ENCODE assay signal across 9 cellular contexts in the genomic region with DNA sequence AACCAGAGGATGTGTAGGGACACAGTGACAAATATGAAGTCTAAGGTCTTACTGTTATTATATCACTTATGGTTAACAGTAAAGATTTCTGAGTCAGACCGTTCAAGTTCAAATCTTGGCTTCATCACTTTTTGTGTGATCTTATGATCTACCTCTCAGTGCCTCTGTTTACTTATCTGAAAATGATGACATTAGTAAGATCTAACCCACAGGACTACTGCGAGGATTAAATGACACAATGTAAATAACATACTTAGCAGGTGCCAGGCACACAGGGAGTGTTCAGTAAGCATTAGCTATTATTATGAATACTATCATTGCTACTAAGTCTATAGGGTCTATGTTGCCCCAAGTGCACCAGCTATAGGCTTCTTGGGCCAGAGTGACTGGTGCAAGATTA. TPM values are rescaled to one million over a fixed set of nuclear protein-coding genes. Genes with fewer than 3 reads are reported as not detected.
DNase-seq lines count a peak whose midpoint lies in the region; ATAC-seq and TF ChIP-seq lines count a peak whose summit lies in the region.
"Had no signal": no experiment of that assay in that cellular context is flagged by ENCODE, and none has a peak within 500 bp of the region (broad histone marks: within the 10 kb centered on the region; RNA-seq: fewer than 3 reads in every experiment).

No MANE protein-coding gene starts in this region.

- H3K4me3 ChIP-seq in DND-41 (ENCODE audit: low read depth in 1 of 2, low read length in 2 of 2) (peak overlapping the region; percentile 93), OCI-LY3 (ENCODE audit: low read length) (peak overlapping the region; percentile 97), esophagus (ENCODE audit: low read depth in 1 of 2, low read length in 2 of 2) (peak overlapping the region; percentile 89 to 91), sigmoid colon (peak overlapping the region in 3 of 4 donors; percentile 84 to 92 (median 87))

- H2AFZ ChIP-seq in DND-41 (ENCODE audit: low read depth, low read length) (no peak overlapping the region), OCI-LY3 (ENCODE audit: low read depth, low read length) (no peak overlapping the region)

- H3K79me2 ChIP-seq in DND-41 (ENCODE audit: insufficient read depth, low read length) (peaks cover 94% of the 10 kb centered on the region), OCI-LY3 (ENCODE audit: low read length) (peaks cover 38% of the 10 kb centered on the region)

- peak overlapping the region; percentile 96 for H3K27ac ChIP-seq in DND-41 (ENCODE audit: low read length)
- H3K27ac ChIP-seq in OCI-LY3 (ENCODE audit: low read length): peak overlapping the region; percentile 83; the same call in 1 of the 2 replicates
- no peak overlapping the region for H3K27ac ChIP-seq in esophagus (ENCODE audit: low read depth in 2 of 2, low read length in 1 of 2)
- peak overlapping the region in 3 of 4 donors; percentile 29 to 100 (median 99) for H3K27ac ChIP-seq in sigmoid colon

- TF ChIP-seq POLR2A in sigmoid colon (IDR thresholded peaks at IDR 0.05): no peak

- WGBS in esophagus, 2 donors: 22 to 27% methylated on average over 2 of the region's 2 CpGs
- 16 to 21% methylated on average over 2 of the region's 2 CpGs for WGBS in sigmoid colon, 2 donors

- peaks cover 71% of the 10 kb centered on the region for H3K4me1 ChIP-seq in DND-41 (ENCODE audit: insufficient read depth, low read length)
- H3K4me1 ChIP-seq in OCI-LY3 (ENCODE audit: low read length): peaks cover 32% of the 10 kb centered on the region
- peaks cover 15 to 40% of the 10 kb centered on the region in 2 donors for H3K4me1 ChIP-seq in esophagus (ENCODE audit: control insufficient read depth in 2 of 2, insufficient read depth in 2 of 2, low read length in 1 of 2)
- H3K4me1 ChIP-seq in sigmoid colon: peaks cover 0 to 53% (median 47%) of the 10 kb centered on the region in 4 donors

- peak overlapping the region; percentile 92 for H3K4me2 ChIP-seq in DND-41 (ENCODE audit: insufficient read depth, low read length)
- peak overlapping the region; percentile 100 for H3K4me2 ChIP-seq in OCI-LY3 (ENCODE audit: low read length)

- intact Hi-C loops in sigmoid colon (cut with DNase I): no loop called here

- ATAC-seq in DND-41 (ENCODE audit: insufficient read depth, low read depth) (no peak), GM18498 (IDR thresholded peaks at IDR 0.05; ENCODE audit: unreplicated experiment) (no peak), HG03354 (IDR thresholded peaks at IDR 0.05; ENCODE audit: poor library complexity, severe bottlenecking, unreplicated experiment) (no peak)

- no peaks in the 10 kb centered on the region for H3K9me3 ChIP-seq in DND-41 (ENCODE audit: insufficient read depth, low read length, severe bottlenecking)
- no peaks in the 10 kb centered on the region for H3K9me3 ChIP-seq in OCI-LY3 (ENCODE audit: insufficient read depth, low read length)
- H3K9me3 ChIP-seq in esophagus (ENCODE audit: control insufficient read depth in 2 of 2, insufficient read depth in 1 of 2, low read depth in 1 of 2, low read length in 1 of 2): no peaks in the 10 kb centered on the region
- no peaks in the 10 kb centered on the region for H3K9me3 ChIP-seq in sigmoid colon

- H3K27me3 ChIP-seq in DND-41 (ENCODE audit: insufficient read depth, low read length, poor library complexity) (no peaks in the 10 kb centered on the region), OCI-LY3 (ENCODE audit: low read depth, low read length) (peaks cover 4% of the 10 kb centered on the region; the same call in 1 of the 2 replicates), esophagus (ENCODE audit: control insufficient read depth in 1 of 2, insufficient read depth in 2 of 2, low read length in 2 of 2) (no peaks in the 10 kb centered on the region), sigmoid colon (no peaks in the 10 kb centered on the region)

- peaks cover 67% of the 10 kb centered on the region for H4K20me1 ChIP-seq in DND-41 (ENCODE audit: insufficient read depth, low read length)
- peaks cover 49% of the 10 kb centered on the region for H4K20me1 ChIP-seq in OCI-LY3 (ENCODE audit: insufficient read depth, low read length)

- peak overlapping the region; percentile 94 for H3K9ac ChIP-seq in DND-41 (ENCODE audit: low read depth, low read length)
- H3K9ac ChIP-seq in OCI-LY3 (ENCODE audit: low read length): peak overlapping the region; percentile 90; the same call in 1 of the 2 replicates

- no peak for TF ChIP-seq EP300 in sigmoid colon (IDR thresholded peaks at IDR 0.05)

- no peak for TF ChIP-seq CTCF in DND-41 (IDR thresholded peaks at IDR 0.05; ENCODE audit: borderline replicate concordance, extremely low read depth, low read length, poor library complexity, severe bottlenecking)
- no peak for TF ChIP-seq CTCF in OCI-LY3 (IDR thresholded peaks at IDR 0.05; ENCODE audit: low read depth, low read length)
- no peak for TF ChIP-seq CTCF in sigmoid colon (IDR thresholded peaks at IDR 0.05)

- DNase-seq in DND-41 (no peak), sigmoid colon (no peak), dermis blood vessel endothelial cell (no peak)
- no peak for DNase-seq in stimulated activated naive CD4-positive, alpha-beta T cell (lab: John Stamatoyannopoulos, UW)
- DNase-seq: NCI-H2227 treated with DMSO at 0.1 percent for 48 hours had no signal

- H3K36me3 ChIP-seq in DND-41 (ENCODE audit: insufficient read depth, low read length) (peaks cover 65% of the 10 kb centered on the region), OCI-LY3 (replicated peaks; ENCODE audit: low read depth, low read length) (peaks cover 56% of the 10 kb centered on the region), esophagus (ENCODE audit: control insufficient read depth in 2 of 2, insufficient read depth in 2 of 2, low read length in 1 of 2) (peaks cover 25 to 41% of the 10 kb centered on the region in 2 donors), sigmoid colon (peaks cover 19 to 51% (median 35%) of the 10 kb centered on the region in 4 donors)

RNA-seq across cellular contexts. Expression of a gene that starts 2.0 kb away (rescaled TPM):
- polyA plus RNA-seq in esophagus (10 to 100 TPM in 1 of 2 donors, 1 to 10 TPM in 1; 7.5 to 14.2 TPM), sigmoid colon (100 to 1,000 TPM in 1 of 3 donors, 10 to 100 TPM in 2; 37.2 to 169 (median 70.5) TPM)
- total RNA-seq in sigmoid colon (100 to 1,000 TPM in 1 of 4 donors, 10 to 100 TPM in 3; 15.3 to 124 (median 22.7) TPM), dermis blood vessel endothelial cell (26.4 TPM in 2 replicates)

RNA-seq across cellular contexts. Expression of a gene that starts 54.7 kb away (rescaled TPM):
- polyA plus RNA-seq in esophagus: not detected
- not detected for total RNA-seq in sigmoid colon
- not detected for polyA plus RNA-seq in sigmoid colon
- total RNA-seq in dermis blood vessel endothelial cell: not detected in 2 replicates

Comparison
In these comparisons a context has a peak if more than half of its experiments do, and no peak if none do; other contexts are left out.
1. H3K27ac ChIP-seq: peak in DND-41 (single experiment), OCI-LY3 (single experiment) and sigmoid colon (3 of 4); none in esophagus (0 of 2).
2. Peak in every context shown above with its lines, with median percentiles within 50 percentile points of each other: H3K4me3 ChIP-seq.